Comparison of ENCODE assay signal across 2 cellular contexts in the genomic region with DNA sequence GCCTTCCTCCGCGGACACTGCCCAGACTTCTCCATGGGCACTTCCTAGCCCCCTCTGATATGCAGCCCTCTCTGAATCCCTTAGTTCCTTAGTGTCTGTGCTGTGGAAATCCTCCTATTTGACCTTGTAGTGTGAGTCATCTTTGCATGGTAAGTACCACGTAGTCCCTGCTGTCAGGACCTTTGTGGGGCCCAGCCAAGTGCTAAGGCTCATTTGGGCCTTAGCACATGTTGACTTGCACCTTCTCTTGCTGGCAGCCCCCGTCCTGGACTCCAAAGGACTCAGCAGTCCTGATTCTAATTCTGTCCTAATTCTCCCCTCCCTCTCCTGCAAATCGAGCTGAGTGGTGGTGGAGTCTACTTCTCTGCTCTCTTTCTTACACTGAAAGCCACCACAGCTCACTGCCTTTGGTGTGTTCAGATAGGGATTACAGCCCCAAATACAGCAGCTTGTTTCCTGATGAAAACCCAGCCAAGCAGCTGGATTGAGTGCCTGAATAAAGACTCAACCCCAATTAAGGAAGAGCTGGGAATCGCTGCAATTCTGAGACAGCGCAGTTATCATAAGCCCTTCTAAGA.
TF ChIP-seq lines count a peak whose summit lies in the region.

No MANE protein-coding gene starts in this region.

TF ChIP-seq in H1, 55 proteins besides CTCF, POLR2A, EP300 and RAD21 (continued from another document):
- TF ChIP-seq, protein P1, sequence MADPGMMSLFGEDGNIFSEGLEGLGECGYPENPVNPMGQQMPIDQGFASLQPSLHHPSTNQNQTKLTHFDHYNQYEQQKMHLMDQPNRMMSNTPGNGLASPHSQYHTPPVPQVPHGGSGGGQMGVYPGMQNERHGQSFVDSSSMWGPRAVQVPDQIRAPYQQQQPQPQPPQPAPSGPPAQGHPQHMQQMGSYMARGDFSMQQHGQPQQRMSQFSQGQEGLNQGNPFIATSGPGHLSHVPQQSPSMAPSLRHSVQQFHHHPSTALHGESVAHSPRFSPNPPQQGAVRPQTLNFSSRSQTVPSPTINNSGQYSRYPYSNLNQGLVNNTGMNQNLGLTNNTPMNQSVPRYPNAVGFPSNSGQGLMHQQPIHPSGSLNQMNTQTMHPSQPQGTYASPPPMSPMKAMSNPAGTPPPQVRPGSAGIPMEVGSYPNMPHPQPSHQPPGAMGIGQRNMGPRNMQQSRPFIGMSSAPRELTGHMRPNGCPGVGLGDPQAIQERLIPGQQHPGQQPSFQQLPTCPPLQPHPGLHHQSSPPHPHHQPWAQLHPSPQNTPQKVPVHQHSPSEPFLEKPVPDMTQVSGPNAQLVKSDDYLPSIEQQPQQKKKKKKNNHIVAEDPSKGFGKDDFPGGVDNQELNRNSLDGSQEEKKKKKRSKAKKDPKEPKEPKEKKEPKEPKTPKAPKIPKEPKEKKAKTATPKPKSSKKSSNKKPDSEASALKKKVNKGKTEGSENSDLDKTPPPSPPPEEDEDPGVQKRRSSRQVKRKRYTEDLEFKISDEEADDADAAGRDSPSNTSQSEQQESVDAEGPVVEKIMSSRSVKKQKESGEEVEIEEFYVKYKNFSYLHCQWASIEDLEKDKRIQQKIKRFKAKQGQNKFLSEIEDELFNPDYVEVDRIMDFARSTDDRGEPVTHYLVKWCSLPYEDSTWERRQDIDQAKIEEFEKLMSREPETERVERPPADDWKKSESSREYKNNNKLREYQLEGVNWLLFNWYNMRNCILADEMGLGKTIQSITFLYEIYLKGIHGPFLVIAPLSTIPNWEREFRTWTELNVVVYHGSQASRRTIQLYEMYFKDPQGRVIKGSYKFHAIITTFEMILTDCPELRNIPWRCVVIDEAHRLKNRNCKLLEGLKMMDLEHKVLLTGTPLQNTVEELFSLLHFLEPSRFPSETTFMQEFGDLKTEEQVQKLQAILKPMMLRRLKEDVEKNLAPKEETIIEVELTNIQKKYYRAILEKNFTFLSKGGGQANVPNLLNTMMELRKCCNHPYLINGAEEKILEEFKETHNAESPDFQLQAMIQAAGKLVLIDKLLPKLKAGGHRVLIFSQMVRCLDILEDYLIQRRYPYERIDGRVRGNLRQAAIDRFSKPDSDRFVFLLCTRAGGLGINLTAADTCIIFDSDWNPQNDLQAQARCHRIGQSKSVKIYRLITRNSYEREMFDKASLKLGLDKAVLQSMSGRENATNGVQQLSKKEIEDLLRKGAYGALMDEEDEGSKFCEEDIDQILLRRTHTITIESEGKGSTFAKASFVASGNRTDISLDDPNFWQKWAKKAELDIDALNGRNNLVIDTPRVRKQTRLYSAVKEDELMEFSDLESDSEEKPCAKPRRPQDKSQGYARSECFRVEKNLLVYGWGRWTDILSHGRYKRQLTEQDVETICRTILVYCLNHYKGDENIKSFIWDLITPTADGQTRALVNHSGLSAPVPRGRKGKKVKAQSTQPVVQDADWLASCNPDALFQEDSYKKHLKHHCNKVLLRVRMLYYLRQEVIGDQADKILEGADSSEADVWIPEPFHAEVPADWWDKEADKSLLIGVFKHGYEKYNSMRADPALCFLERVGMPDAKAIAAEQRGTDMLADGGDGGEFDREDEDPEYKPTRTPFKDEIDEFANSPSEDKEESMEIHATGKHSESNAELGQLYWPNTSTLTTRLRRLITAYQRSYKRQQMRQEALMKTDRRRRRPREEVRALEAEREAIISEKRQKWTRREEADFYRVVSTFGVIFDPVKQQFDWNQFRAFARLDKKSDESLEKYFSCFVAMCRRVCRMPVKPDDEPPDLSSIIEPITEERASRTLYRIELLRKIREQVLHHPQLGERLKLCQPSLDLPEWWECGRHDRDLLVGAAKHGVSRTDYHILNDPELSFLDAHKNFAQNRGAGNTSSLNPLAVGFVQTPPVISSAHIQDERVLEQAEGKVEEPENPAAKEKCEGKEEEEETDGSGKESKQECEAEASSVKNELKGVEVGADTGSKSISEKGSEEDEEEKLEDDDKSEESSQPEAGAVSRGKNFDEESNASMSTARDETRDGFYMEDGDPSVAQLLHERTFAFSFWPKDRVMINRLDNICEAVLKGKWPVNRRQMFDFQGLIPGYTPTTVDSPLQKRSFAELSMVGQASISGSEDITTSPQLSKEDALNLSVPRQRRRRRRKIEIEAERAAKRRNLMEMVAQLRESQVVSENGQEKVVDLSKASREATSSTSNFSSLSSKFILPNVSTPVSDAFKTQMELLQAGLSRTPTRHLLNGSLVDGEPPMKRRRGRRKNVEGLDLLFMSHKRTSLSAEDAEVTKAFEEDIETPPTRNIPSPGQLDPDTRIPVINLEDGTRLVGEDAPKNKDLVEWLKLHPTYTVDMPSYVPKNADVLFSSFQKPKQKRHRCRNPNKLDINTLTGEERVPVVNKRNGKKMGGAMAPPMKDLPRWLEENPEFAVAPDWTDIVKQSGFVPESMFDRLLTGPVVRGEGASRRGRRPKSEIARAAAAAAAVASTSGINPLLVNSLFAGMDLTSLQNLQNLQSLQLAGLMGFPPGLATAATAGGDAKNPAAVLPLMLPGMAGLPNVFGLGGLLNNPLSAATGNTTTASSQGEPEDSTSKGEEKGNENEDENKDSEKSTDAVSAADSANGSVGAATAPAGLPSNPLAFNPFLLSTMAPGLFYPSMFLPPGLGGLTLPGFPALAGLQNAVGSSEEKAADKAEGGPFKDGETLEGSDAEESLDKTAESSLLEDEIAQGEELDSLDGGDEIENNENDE (IDR thresholded peaks at IDR 0.05; ENCODE audit: insufficient replicate concordance, low read length) = no peak

TF ChIP-seq in liver, 16 proteins besides CTCF, POLR2A, EP300 and RAD21 (continued from another document):
- TF ChIP-seq JUND (IDR thresholded peaks at IDR 0.05) (peak; percentile 41 to 64), FOXA2 (IDR thresholded peaks at IDR 0.05) (no peak), SP1 (IDR thresholded peaks at IDR 0.05) (no peak), MAX (IDR thresholded peaks at IDR 0.05) (no peak), NR2F2 (IDR thresholded peaks at IDR 0.05) (peak; percentile 20), GABPA (IDR thresholded peaks at IDR 0.05 in 1 of 2, conservative IDR thresholded peaks at IDR 0.05 in 1 of 2) (no peak), HNF4G (IDR thresholded peaks at IDR 0.05) (no peak), RXRA (IDR thresholded peaks at IDR 0.05) (peak in 1 of 2 donors; percentile 21), TAF1 (conservative IDR thresholded peaks at IDR 0.05) (no peak), YY1 (IDR thresholded peaks at IDR 0.05) (no peak)
- TF ChIP-seq, protein P2, sequence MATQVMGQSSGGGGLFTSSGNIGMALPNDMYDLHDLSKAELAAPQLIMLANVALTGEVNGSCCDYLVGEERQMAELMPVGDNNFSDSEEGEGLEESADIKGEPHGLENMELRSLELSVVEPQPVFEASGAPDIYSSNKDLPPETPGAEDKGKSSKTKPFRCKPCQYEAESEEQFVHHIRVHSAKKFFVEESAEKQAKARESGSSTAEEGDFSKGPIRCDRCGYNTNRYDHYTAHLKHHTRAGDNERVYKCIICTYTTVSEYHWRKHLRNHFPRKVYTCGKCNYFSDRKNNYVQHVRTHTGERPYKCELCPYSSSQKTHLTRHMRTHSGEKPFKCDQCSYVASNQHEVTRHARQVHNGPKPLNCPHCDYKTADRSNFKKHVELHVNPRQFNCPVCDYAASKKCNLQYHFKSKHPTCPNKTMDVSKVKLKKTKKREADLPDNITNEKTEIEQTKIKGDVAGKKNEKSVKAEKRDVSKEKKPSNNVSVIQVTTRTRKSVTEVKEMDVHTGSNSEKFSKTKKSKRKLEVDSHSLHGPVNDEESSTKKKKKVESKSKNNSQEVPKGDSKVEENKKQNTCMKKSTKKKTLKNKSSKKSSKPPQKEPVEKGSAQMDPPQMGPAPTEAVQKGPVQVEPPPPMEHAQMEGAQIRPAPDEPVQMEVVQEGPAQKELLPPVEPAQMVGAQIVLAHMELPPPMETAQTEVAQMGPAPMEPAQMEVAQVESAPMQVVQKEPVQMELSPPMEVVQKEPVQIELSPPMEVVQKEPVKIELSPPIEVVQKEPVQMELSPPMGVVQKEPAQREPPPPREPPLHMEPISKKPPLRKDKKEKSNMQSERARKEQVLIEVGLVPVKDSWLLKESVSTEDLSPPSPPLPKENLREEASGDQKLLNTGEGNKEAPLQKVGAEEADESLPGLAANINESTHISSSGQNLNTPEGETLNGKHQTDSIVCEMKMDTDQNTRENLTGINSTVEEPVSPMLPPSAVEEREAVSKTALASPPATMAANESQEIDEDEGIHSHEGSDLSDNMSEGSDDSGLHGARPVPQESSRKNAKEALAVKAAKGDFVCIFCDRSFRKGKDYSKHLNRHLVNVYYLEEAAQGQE (IDR thresholded peaks at IDR 0.05) = no peak
